22 cellular contexts compared by ENCODE assay signal in the genomic region with DNA sequence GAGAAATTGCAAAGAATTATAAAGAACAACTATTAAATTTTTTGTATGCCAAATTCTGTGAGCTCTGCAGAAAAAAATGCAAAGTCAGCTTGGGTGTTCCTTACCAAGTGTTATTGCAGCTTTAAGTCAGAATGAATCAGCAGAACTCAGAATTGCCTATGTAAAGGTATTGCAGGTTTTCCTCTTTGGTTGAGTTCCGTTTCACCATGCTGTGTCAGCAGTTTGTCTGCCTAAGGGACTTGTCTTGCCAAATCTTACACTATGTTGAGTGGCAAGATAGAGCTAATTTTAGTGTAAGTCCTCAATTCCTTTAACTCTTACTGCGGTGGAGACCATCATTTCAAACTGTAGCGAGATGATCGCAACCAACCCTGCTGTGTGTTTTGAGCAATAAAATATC. TPM values are rescaled to one million over a fixed set of nuclear protein-coding genes. Genes with fewer than 3 reads are reported as not detected.
A peak's percentile ranks its signal among the peaks of the same experiment; 100 is the strongest.
DNase-seq lines count a peak whose midpoint lies in the region; ATAC-seq and TF ChIP-seq lines count a peak whose summit lies in the region.
"Had no signal": no experiment of that assay in that cellular context is flagged by ENCODE, and none has a peak within 500 bp of the region (broad histone marks: within the 10 kb centered on the region; RNA-seq: fewer than 3 reads in every experiment).

No MANE protein-coding gene starts in this region.

- H3K27ac ChIP-seq in right atrium auricular region, result peak overlapping the region in 1 of 2 donors; percentile 47
- no peak overlapping the region for H3K27ac ChIP-seq in mammary epithelial cell (ENCODE audit: insufficient read depth, low read depth, low read length)
- H3K27ac ChIP-seq in heart right ventricle, result no peak overlapping the region
- H3K27ac ChIP-seq: C4-2B, uterus had no signal

- 85% methylated on average over 4 of the region's 4 CpGs for WGBS in mammary epithelial cell (ENCODE audit: low coverage, missing lambda C conversion rate)
- WGBS in heart right ventricle, 2 donors, result 42 to 65% methylated on average over 4 of the region's 4 CpGs

- H3K27me3 ChIP-seq in right atrium auricular region (no peaks in the 10 kb centered on the region), mammary epithelial cell (ENCODE audit: insufficient read depth, low read length) (no peaks in the 10 kb centered on the region), heart right ventricle (no peaks in the 10 kb centered on the region)
- H3K27me3 ChIP-seq: uterus had no signal

- no peaks in the 10 kb centered on the region for H3K79me2 ChIP-seq in mammary epithelial cell (ENCODE audit: insufficient read depth, low read length)

- H2AFZ ChIP-seq in mammary epithelial cell (ENCODE audit: low read depth, low read length), result no peak overlapping the region

- in situ Hi-C loops in mammary epithelial cell (cut with MboI; ENCODE audit: low sequenced_read_pairs in 2 of 2), result no loop called here

- no peaks in the 10 kb centered on the region for H3K9me3 ChIP-seq in right atrium auricular region
- H3K9me3 ChIP-seq in mammary epithelial cell (replicated peaks; ENCODE audit: insufficient read depth, low read length), result no peaks in the 10 kb centered on the region
- peaks cover 0 to 4% (median 0%) of the 10 kb centered on the region in 11 donors for H3K9me3 ChIP-seq in heart right ventricle
- H3K9me3 ChIP-seq: uterus had no signal

- DNase-seq in Right ventricle myocardium superior (no peak), right atrium auricular region (ENCODE audit: low spot score) (no peak), mammary epithelial cell (peak; percentile 50), heart right ventricle (peak in 1 of 2 donors; percentile 10), HuH-7.5 (ENCODE audit: low spot score) (no peak), NCI-H1048 (lab: John Stamatoyannopoulos, UW) (no peak)
- DNase-seq: activated CD8-positive, alpha-beta T cell treated with anti-CD3 and anti-CD28 coated beads, Interleukin-2, amount 10 ng/mL, durations not matched to agents 7 days and 5 days; activated naive CD4-positive, alpha-beta T cell; activated T-cell treated with anti-CD3 and anti-CD28 coated beads, Interleukin-2, amount 50 U/mL, for 1 hour; effector memory CD4-positive, alpha-beta T cell; HFFc6; MV-4-11; NCI-H187 treated with DMSO at 0.1 percent for 48 hours; occipital lobe; uterus had no signal

- TF ChIP-seq CTCF in right atrium auricular region (IDR thresholded peaks at IDR 0.05), result no peak
- no peak for TF ChIP-seq CTCF in mammary epithelial cell (conservative IDR thresholded peaks at IDR 0.05 in 1 of 2, IDR thresholded peaks at IDR 0.05 in 1 of 2; ENCODE audit: extremely low read depth in 1 of 2, insufficient read depth in 1 of 2, low read depth in 1 of 2, low read length in 2 of 2)
- no peak for TF ChIP-seq CTCF in heart right ventricle (IDR thresholded peaks at IDR 0.05)

- CTCF ChIA-PET in mammary epithelial cell (lab: Charles Lee; ENCODE audit: low non-redundant PET), result no interaction called here

- peak; percentile 87 for ATAC-seq in Right ventricle myocardium superior (ENCODE audit: poor library complexity)
- ATAC-seq in heart right ventricle, result peak in 7 of 8 donors; percentile 48 to 81 (median 75)
- ATAC-seq in GM21737 (IDR thresholded peaks at IDR 0.05; ENCODE audit: unreplicated experiment), result no peak
- ATAC-seq in GM21447 (IDR thresholded peaks at IDR 0.05; ENCODE audit: unreplicated experiment), result no peak
- ATAC-seq: activated CD4-positive, CD25-positive, alpha-beta regulatory T cell treated with anti-CD3 and anti-CD28 coated beads, Interleukin-2, amount 50 U/mL, for 24 hours; activated CD8-positive, alpha-beta T cell treated with anti-CD3 and anti-CD28 coated beads, Interleukin-2, amount 10 ng/mL, durations not matched to agents 7 days and 5 days; sciatic nerve had no signal

- H3K9ac ChIP-seq in mammary epithelial cell (ENCODE audit: insufficient read depth, low read length), result no peak overlapping the region

- H3K4me3 ChIP-seq in right atrium auricular region, result no peak overlapping the region
- no peak overlapping the region for H3K4me3 ChIP-seq in mammary epithelial cell (replicated peaks in 1 of 3; ENCODE audit: insufficient read depth in 1 of 3, low read depth in 2 of 3, low read length in 3 of 3)
- peak overlapping the region in 2 of 10 donors; percentile 3 to 27 for H3K4me3 ChIP-seq in heart right ventricle
- H3K4me3 ChIP-seq: uterus had no signal

- intact Hi-C loops in Right ventricle myocardium superior (cut with DNase I) (no loop called here), mammary epithelial cell (cut with micrococcal nuclease) (no loop called here), heart right ventricle (cut with DNase I) (no loop called here)

- H4K20me1 ChIP-seq in mammary epithelial cell (ENCODE audit: insufficient read depth, low read length), result no peaks in the 10 kb centered on the region

- no peak overlapping the region for H3K4me2 ChIP-seq in mammary epithelial cell (ENCODE audit: insufficient read depth, low read depth, low read length)

- BruUV-seq in mammary epithelial cell (replicated peaks; lab: Mats Ljungman, UMichigan), result no TSS peak

- dilution Hi-C loops in mammary epithelial cell (cut with HindIII; ENCODE audit: low sequenced_read_pairs), result no loop called here

- no peaks in the 10 kb centered on the region for H3K36me3 ChIP-seq in right atrium auricular region
- H3K36me3 ChIP-seq in mammary epithelial cell (ENCODE audit: insufficient read depth, low read length), result no peaks in the 10 kb centered on the region
- H3K36me3 ChIP-seq in heart right ventricle, result no peaks in the 10 kb centered on the region
- H3K36me3 ChIP-seq: uterus had no signal

- H3K4me1 ChIP-seq in right atrium auricular region (peaks cover 0 to 18% of the 10 kb centered on the region in 2 donors), mammary epithelial cell (ENCODE audit: insufficient read depth, low read length) (no peaks in the 10 kb centered on the region), heart right ventricle (peaks cover 0 to 16% (median 3%) of the 10 kb centered on the region in 9 donors)
- H3K4me1 ChIP-seq: uterus had no signal

RNA-seq across cellular contexts. Expression of gene ADAM23, which starts 38.8 kb away (rescaled TPM):
- total RNA-seq in Right ventricle myocardium superior (58.9 TPM), right atrium auricular region (10 to 100 TPM in 1 of 2 donors, 1 to 10 TPM in 1; 7.6 to 34.6 TPM), mammary epithelial cell (10 to 100 TPM; 19.0 to 30.1 TPM), heart right ventricle (100 to 1,000 TPM in 1 of 10 donors, 10 to 100 TPM in 9; 51.0 to 101 (median 72.4) TPM)
- polyA plus RNA-seq in mammary epithelial cell (2.5 TPM), heart right ventricle (10 to 100 TPM; 11.9 to 27.4 TPM)
- not detected for polyA minus RNA-seq in mammary epithelial cell
- total RNA-seq: activated CD8-positive, alpha-beta T cell treated with anti-CD3 and anti-CD28 coated beads, Interleukin-2, amount 10 ng/mL, durations not matched to agents 7 days and 5 days; RPMI7951 had no signal
- polyA plus RNA-seq: IgD-negative memory B cell had no signal

Comparison
In these comparisons a context has a peak if more than half of its experiments do, and no peak if none do; other contexts are left out.
1. ATAC-seq: peak in Right ventricle myocardium superior (single experiment) and heart right ventricle (7 of 8); none in GM21737 (single experiment) and GM21447 (single experiment).